Comparison of ENCODE assay signal across 20 cellular contexts in genomic region chr9:70205366-70206020, GRCh38. TPM values are rescaled to one million over a fixed set of nuclear protein-coding genes. Genes with fewer than 3 reads are reported as not detected.
DNase-seq lines count a peak whose midpoint lies in the region; ATAC-seq, FAIRE-seq and TF ChIP-seq lines count a peak whose summit lies in the region.
"Had no signal": no experiment of that assay in that cellular context is flagged by ENCODE, and none has a peak within 500 bp of the region (broad histone marks: within the 10 kb centered on the region; RNA-seq: fewer than 3 reads in every experiment).

No MANE protein-coding gene starts in this region.

- no peaks in the 10 kb centered on the region for H3K36me3 ChIP-seq in thymus (ENCODE audit: control insufficient read depth, insufficient read depth)

- POLR2A ChIA-PET in naive thymus-derived CD8-positive, alpha-beta T cell (lab: Charles Lee): no interaction called here

- FAIRE-seq in GM19239 (lab: Jason Lieb, UNC): no peak
- FAIRE-seq: small intestine had no signal

- H3K27me3 ChIP-seq in thymus (ENCODE audit: control insufficient read depth, insufficient read depth): no peaks in the 10 kb centered on the region

- H3K4me3 Mint-ChIP-seq in naive thymus-derived CD8-positive, alpha-beta T cell: no peak overlapping the region

- H3K4me1 Mint-ChIP-seq in naive thymus-derived CD8-positive, alpha-beta T cell: no peaks in the 10 kb centered on the region

- DNase-seq in LHCN-M2 (ENCODE audit: low read depth) (peak; percentile 33), iris pigment epithelial cell (ENCODE audit: low read depth) (peak; percentile 14), T-helper 9 cell (no peak), GM19239 (ENCODE audit: insufficient read length, low spot score) (no peak)
- DNase-seq in naive thymus-derived CD8-positive, alpha-beta T cell: no peak
- DNase-seq: activated CD8-positive, alpha-beta memory T cell treated with anti-CD3 and anti-CD28 coated beads for 24 hours; activated gamma-delta T cell; aorta; C1 segment of cervical spinal cord; effector CD4-positive, alpha-beta T cell; HCEC 1CT; NCI-H1048; NCI-H446 treated with DMSO at 0.1 percent for 48 hours; nucleus accumbens; small intestine; stimulated activated naive CD4-positive, alpha-beta T cell treated with Interleukin-2 at 50 U/mL for 16 hours; SW 1271 had no signal

- H3K36me3 Mint-ChIP-seq in naive thymus-derived CD8-positive, alpha-beta T cell: peaks cover 0 to 19% (median 5%) of the 10 kb centered on the region in 3 donors

- H3K4me1 ChIP-seq in thymus (ENCODE audit: control insufficient read depth, insufficient read depth, low read length): no peaks in the 10 kb centered on the region

- no peak overlapping the region for H3K27ac Mint-ChIP-seq in naive thymus-derived CD8-positive, alpha-beta T cell

- ATAC-seq in naive thymus-derived CD8-positive, alpha-beta T cell: no peak
- ATAC-seq: Panc1 had no signal

- no peaks in the 10 kb centered on the region for H3K9me3 ChIP-seq in thymus (ENCODE audit: control insufficient read depth)

- no peak overlapping the region for H3K4me3 ChIP-seq in thymus (ENCODE audit: low read length)

- H3K27ac ChIP-seq in VCaP (peak overlapping the region; percentile 64), thymus (ENCODE audit: low read depth) (peak overlapping the region; percentile 8)

- peaks cover 3 to 56% (median 38%) of the 10 kb centered on the region in 9 donors for H3K9me3 Mint-ChIP-seq in naive thymus-derived CD8-positive, alpha-beta T cell

- H3K27me3 Mint-ChIP-seq in naive thymus-derived CD8-positive, alpha-beta T cell: no peaks in the 10 kb centered on the region

- 78% methylated on average over 3 of the region's 3 CpGs for WGBS in thymus

- no peak for TF ChIP-seq CTCF in VCaP (conservative IDR thresholded peaks at IDR 0.05)

RNA-seq across cellular contexts. Expression of gene SMC5, which starts 53.3 kb away (rescaled TPM):
- 29.4 and 36.9 TPM in 2 replicates for total RNA-seq in LHCN-M2 (2014; rRNA removed)
- 5.3 TPM for polyA plus RNA-seq in LHCN-M2 (2012)
- polyA plus RNA-seq in thymus: 17.8 TPM
- 10 to 100 TPM; 47.0 to 48.3 TPM for total RNA-seq in naive thymus-derived CD8-positive, alpha-beta T cell
- polyA plus RNA-seq in naive thymus-derived CD8-positive, alpha-beta T cell: 10 to 100 TPM; 15.2 to 17.2 (median 16.9) TPM

Comparison
In these comparisons a context has a peak if more than half of its experiments do, and no peak if none do; other contexts are left out.
1. DNase-seq: peak in LHCN-M2 (single experiment) and iris pigment epithelial cell (single experiment); none in naive thymus-derived CD8-positive, alpha-beta T cell (0 of 10), T-helper 9 cell (single experiment) and GM19239 (single experiment).